15 cellular contexts compared by ENCODE assay signal in the genomic region with DNA sequence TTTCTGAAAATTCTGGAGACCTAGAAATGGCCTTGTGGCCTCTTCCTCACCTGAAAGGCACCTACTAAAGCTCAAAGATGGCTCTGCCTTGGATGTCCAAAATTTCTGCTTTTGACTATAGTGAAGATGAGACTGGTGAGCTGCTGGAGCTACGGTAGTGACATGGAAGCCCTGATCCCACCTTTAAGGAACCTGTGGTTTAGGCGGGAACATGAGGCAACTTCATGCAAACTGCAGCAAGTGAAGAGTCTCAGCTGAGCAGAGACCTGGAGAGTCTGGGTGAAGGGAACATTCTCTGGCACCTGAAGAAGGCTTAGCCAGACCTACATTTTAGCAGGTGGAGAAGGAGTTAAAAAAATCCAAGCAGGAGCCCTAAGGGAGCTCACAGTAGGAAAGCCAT. TPM values are rescaled to one million over a fixed set of nuclear protein-coding genes. Genes with fewer than 3 reads are reported as not detected.
DNase-seq lines count a peak whose midpoint lies in the region; ATAC-seq, FAIRE-seq and TF ChIP-seq lines count a peak whose summit lies in the region.
"Had no signal": no experiment of that assay in that cellular context is flagged by ENCODE, and none has a peak within 500 bp of the region (broad histone marks: within the 10 kb centered on the region; RNA-seq: fewer than 3 reads in every experiment).

No MANE protein-coding gene starts in this region.

- H3K79me2 ChIP-seq in HepG2 (ENCODE audit: insufficient read depth, low read length): no peaks in the 10 kb centered on the region

- WGBS in HepG2 (ENCODE audit: low lambda C conversion rate): 92% methylated on average over 2 of the region's 2 CpGs
- 88% methylated on average over 1 of the region's 2 CpGs for WGBS in right lobe of liver (ENCODE audit: insufficient coverage, low coverage, low lambda C conversion rate, missing lambda C conversion rate)

- H3K4me3 Mint-ChIP-seq in T-cell: no peak overlapping the region
- no peak overlapping the region for H3K4me3 Mint-ChIP-seq in mesothelial cell of epicardium
- H3K4me3 Mint-ChIP-seq in activated T-helper 2 cell treated with anti-CD3 and anti-CD28 coated beads, Interferon-gamma antibody, Interleukin-2, Interleukin-4, amounts not matched to agents 10 μg/mL and 5 μg/mL and 100 μg/mL, durations not matched to agents 14 hours and 24 hours and 36 hours (ENCODE audit: low read depth): no peak overlapping the region
- H3K4me3 Mint-ChIP-seq: B cell; CD8-positive, alpha-beta T cell had no signal

- no peaks in the 10 kb centered on the region for H3K27me3 ChIP-seq in HepG2 (ENCODE audit: control insufficient read depth in 1 of 2, insufficient read depth in 2 of 2, low read length in 2 of 2)
- H3K27me3 ChIP-seq in right lobe of liver: no peaks in the 10 kb centered on the region

- no peak for TF ChIP-seq RAD21 in HepG2 (CRISPR knock-in tag; IDR thresholded peaks at IDR 0.05)

- TF ChIP-seq POLR2A in HepG2 (IDR thresholded peaks at IDR 0.05; ENCODE audit: insufficient read depth in 1 of 2, low read depth in 2 of 2, low read length in 2 of 2): no peak
- no peak for TF ChIP-seq POLR2A in right lobe of liver (IDR thresholded peaks at IDR 0.05)

- TF ChIP-seq CTCF in HepG2 (CRISPR knock-in tag; IDR thresholded peaks at IDR 0.05) (no peak), right lobe of liver (IDR thresholded peaks at IDR 0.05) (no peak), mesothelial cell of epicardium (IDR thresholded peaks at IDR 0.05; ENCODE audit: unreplicated experiment) (no peak)

- no peak overlapping the region for H3K4me2 ChIP-seq in HepG2 (ENCODE audit: low read depth, low read length)

- H2AFZ ChIP-seq in HepG2 (ENCODE audit: low read length): no peak overlapping the region

- H3K27ac Mint-ChIP-seq in T-cell: peak overlapping the region; percentile 2 to 58
- peak overlapping the region; percentile 5 for H3K27ac Mint-ChIP-seq in mesothelial cell of epicardium
- H3K27ac Mint-ChIP-seq in activated T-helper 2 cell treated with anti-CD3 and anti-CD28 coated beads, Interferon-gamma antibody, Interleukin-2, Interleukin-4, amounts not matched to agents 10 μg/mL and 5 μg/mL and 100 μg/mL, durations not matched to agents 14 hours and 24 hours and 36 hours: no peak overlapping the region
- H3K27ac Mint-ChIP-seq: B cell had no signal

- POLR2A ChIA-PET in HepG2 (lab: Yijun Ruan, JAX): no interaction called here
- POLR2A ChIA-PET in T-cell (lab: Charles Lee): no interaction called here

- H3K27me3 Mint-ChIP-seq in T-cell: no peaks in the 10 kb centered on the region
- H3K27me3 Mint-ChIP-seq in mesothelial cell of epicardium (ENCODE audit: low read depth): no peaks in the 10 kb centered on the region
- H3K27me3 Mint-ChIP-seq in activated T-helper 2 cell treated with anti-CD3 and anti-CD28 coated beads, Interferon-gamma antibody, Interleukin-2, Interleukin-4, amounts not matched to agents 10 μg/mL and 5 μg/mL and 100 μg/mL, durations not matched to agents 14 hours and 24 hours and 36 hours (ENCODE audit: low read depth): no peaks in the 10 kb centered on the region
- H3K27me3 Mint-ChIP-seq: B cell had no signal

- CTCF ChIA-PET in HepG2 (lab: Yijun Ruan, JAX; ENCODE audit: low intra/inter-chr PET ratio, low total read pairs) (no interaction called here), T-cell (lab: Charles Lee) (interaction anchor here (0.6 to 0.8 kb wide), 3 partner anchors 189 to 632 kb away, joined by 3 to 4 read pairs (median 3); no protein-coding TSS in a partner anchor)

- no peak for FAIRE-seq in HepG2 (lab: Jason Lieb, UNC)

- peaks cover 18 to 35% of the 10 kb centered on the region in 2 experiments for H3K36me3 ChIP-seq in HepG2 (replicated peaks in 1 of 2; ENCODE audit: control insufficient read depth in 1 of 2, insufficient read depth in 2 of 2, low read length in 2 of 2)
- peaks cover 0 to 26% (median 19%) of the 10 kb centered on the region in 4 donors for H3K36me3 ChIP-seq in right lobe of liver

- H4K20me1 ChIP-seq in HepG2 (ENCODE audit: insufficient read depth, low read length): no peaks in the 10 kb centered on the region

- H3K27ac ChIP-seq in HepG2 (ENCODE audit: extremely low read length, insufficient read depth, low read length): peak overlapping the region; percentile 14
- H3K27ac ChIP-seq in right lobe of liver: no peak overlapping the region

- no peaks in the 10 kb centered on the region for H3K9me3 ChIP-seq in HepG2 (ENCODE audit: low read length)
- H3K9me3 ChIP-seq in right lobe of liver: no peaks in the 10 kb centered on the region

- TF ChIP-seq EP300 in HepG2 (IDR thresholded peaks at IDR 0.05; ENCODE audit: low read depth in 2 of 2, low read length in 2 of 2): no peak
- TF ChIP-seq EP300 in HepG2 (CRISPR knock-in tag; IDR thresholded peaks at IDR 0.05; ENCODE audit: borderline replicate concordance): no peak

- in situ Hi-C loops in HepG2 (cut with HindIII; ENCODE audit: extremely low pct_ligation_motif_present, low pct_unique_long_range_greater_than_20kb): no loop called here

- H3K4me1 ChIP-seq in HepG2 (ENCODE audit: insufficient read depth, low read length) (peaks cover 34% of the 10 kb centered on the region), right lobe of liver (peaks cover 0 to 25% (median 6%) of the 10 kb centered on the region in 4 donors)

- intact Hi-C loops in HepG2 (cut with micrococcal nuclease; ENCODE audit: unreplicated experiment) (loop anchor here (5.0 kb wide), 1 partner anchor 37 kb away; no protein-coding TSS in a partner anchor), right lobe of liver (cut with DNase I) (no loop called here)
- intact Hi-C loops in activated T-helper 2 cell treated with anti-CD3 and anti-CD28 coated beads, Interferon-gamma antibody, Interleukin-2, Interleukin-4, amounts not matched to agents 10 μg/mL and 5 μg/mL and 100 μg/mL, durations not matched to agents 14 hours and 24 hours and 36 hours (cut with micrococcal nuclease): no loop called here

- ATAC-seq in HepG2 (no peak), right lobe of liver (no peak), T-cell (replicated peaks in 1 of 4) (no peak)
- ATAC-seq: CD8-positive, alpha-beta T cell had no signal

- H3K9me3 Mint-ChIP-seq in T-cell (no peaks in the 10 kb centered on the region), mesothelial cell of epicardium (no peaks in the 10 kb centered on the region)
- H3K9me3 Mint-ChIP-seq in activated T-helper 2 cell treated with anti-CD3 and anti-CD28 coated beads, Interferon-gamma antibody, Interleukin-2, Interleukin-4, amounts not matched to agents 10 μg/mL and 5 μg/mL and 100 μg/mL, durations not matched to agents 14 hours and 24 hours and 36 hours: no peaks in the 10 kb centered on the region
- H3K9me3 Mint-ChIP-seq: CD8-positive, alpha-beta T cell had no signal

- BruUV-seq in HepG2 (replicated peaks; lab: Mats Ljungman, UMichigan): no TSS peak

- H3K4me3 ChIP-seq in HepG2 (replicated peaks in 1 of 3; ENCODE audit: insufficient read depth in 1 of 3, low read depth in 2 of 3, low read length in 3 of 3) (no peak overlapping the region), right lobe of liver (no peak overlapping the region)

- DNase-seq in HepG2 (ENCODE audit: low spot score): no peak
- no peak for DNase-seq in right lobe of liver
- no peak for DNase-seq in T-cell
- DNase-seq in mesothelial cell of epicardium (ENCODE audit: low spot score in 2 of 2, unreplicated experiment in 2 of 2): no peak
- DNase-seq in NCI-H146 treated with DMSO at 0.1 percent for 48 hours (lab: John Stamatoyannopoulos, UW; ENCODE audit: unreplicated experiment): no peak
- DNase-seq in activated CD4-positive, CD25-positive, alpha-beta regulatory T cell treated with anti-CD3 and anti-CD28 coated beads, Interleukin-2, amount 50 U/mL, for 72 hours: no peak
- no peak for DNase-seq in activated T-helper 2 cell treated with anti-CD3 and anti-CD28 coated beads, Interferon-gamma antibody, Interleukin-2, Interleukin-4, amounts not matched to agents 10 μg/mL and 5 μg/mL and 100 μg/mL, durations not matched to agents 14 hours and 24 hours and 36 hours (ENCODE audit: low spot score)
- DNase-seq: CD8-positive, alpha-beta T cell; MV-4-11; NCI-H1436; NCI-H2081 treated with DMSO at 0.1 percent for 48 hours; NCI-H2227 treated with DMSO at 0.1 percent for 48 hours; NCI-H526; RPMI8226 had no signal

- no peak overlapping the region for H3K9ac ChIP-seq in HepG2 (ENCODE audit: insufficient read depth, low read depth, low read length)

- H3K4me1 Mint-ChIP-seq in T-cell: peaks cover 7 to 11% (median 7%) of the 10 kb centered on the region in 3 donors
- H3K4me1 Mint-ChIP-seq in mesothelial cell of epicardium: peaks cover 26% of the 10 kb centered on the region
- H3K4me1 Mint-ChIP-seq in activated T-helper 2 cell treated with anti-CD3 and anti-CD28 coated beads, Interferon-gamma antibody, Interleukin-2, Interleukin-4, amounts not matched to agents 10 μg/mL and 5 μg/mL and 100 μg/mL, durations not matched to agents 14 hours and 24 hours and 36 hours (ENCODE audit: low read depth): peaks cover 5% of the 10 kb centered on the region

- H3K36me3 Mint-ChIP-seq in T-cell: peaks cover 18% of the 10 kb centered on the region
- peaks cover 28% of the 10 kb centered on the region for H3K36me3 Mint-ChIP-seq in mesothelial cell of epicardium
- peaks cover 41% of the 10 kb centered on the region for H3K36me3 Mint-ChIP-seq in activated T-helper 2 cell treated with anti-CD3 and anti-CD28 coated beads, Interferon-gamma antibody, Interleukin-2, Interleukin-4, amounts not matched to agents 10 μg/mL and 5 μg/mL and 100 μg/mL, durations not matched to agents 14 hours and 24 hours and 36 hours (ENCODE audit: low read depth)

RNA-seq across cellular contexts. Expression of a gene that starts 40.0 kb away (rescaled TPM):
- total RNA-seq in HepG2 (2016; rRNA removed; fragmentation: Illumina TruSeq; extraction: Trizol) (97.3 and 103 TPM in 2 replicates), right lobe of liver (10 to 100 TPM; 32.8 to 47.6 (median 37.6) TPM), T-cell (10 to 100 TPM; 61.6 to 81.1 (median 71.0) TPM), mesothelial cell of epicardium (85.5 to 91.1 TPM (median 86.8 TPM) in 3 replicates)
- 22.0 and 22.8 TPM in 2 replicates for total RNA-seq in HepG2 (2016; cell fraction: cytosol; rRNA removed; fragmentation: Illumina TruSeq; extraction: Trizol; ENCODE audit: low read depth)
- total RNA-seq in HepG2 (2016; cell fraction: insoluble cytoplasmic fraction; rRNA removed; fragmentation: Illumina TruSeq; extraction: Trizol): 82.8 and 104 TPM in 2 replicates
- total RNA-seq in HepG2 (2016; cell fraction: membrane; rRNA removed; fragmentation: Illumina TruSeq; extraction: Trizol): 51.0 and 56.4 TPM in 2 replicates
- total RNA-seq in HepG2 (2016; cell fraction: nucleus; rRNA removed; fragmentation: Illumina TruSeq; extraction: Trizol): 78.9 and 79.4 TPM in 2 replicates
- 190 and 239 TPM in 2 replicates for polyA plus RNA-seq in HepG2 (2011; rRNA removed)
- polyA plus RNA-seq in HepG2 (2011; cell fraction: cytosol; rRNA removed): 210 and 213 TPM in 2 replicates
- 82.9 and 100 TPM in 2 replicates for polyA plus RNA-seq in HepG2 (2011; cell fraction: nucleus; rRNA removed)
- 89.3 and 114 TPM in 2 replicates for polyA plus RNA-seq in HepG2 (2012)
- 27.3 and 29.3 TPM in 2 replicates for polyA plus RNA-seq in HepG2 (2016; cell fraction: cytosol; fragmentation: Illumina TruSeq; extraction: Trizol; ENCODE audit: low read depth)
- polyA plus RNA-seq in HepG2 (2016; cell fraction: insoluble cytoplasmic fraction; fragmentation: Illumina TruSeq; extraction: Trizol; ENCODE audit: low read depth): 157 and 193 TPM in 2 replicates
- polyA plus RNA-seq in HepG2 (2016; cell fraction: membrane; fragmentation: Illumina TruSeq; extraction: Trizol; ENCODE audit: low read depth): 52.8 and 61.7 TPM in 2 replicates
- 107 and 115 TPM in 2 replicates for polyA plus RNA-seq in HepG2 (2016; cell fraction: nucleus; fragmentation: Illumina TruSeq; extraction: Trizol; ENCODE audit: insufficient read depth, low read depth)
- 108 and 236 TPM in 2 replicates for polyA minus RNA-seq in HepG2 (2011; rRNA and poly(A)+ RNA removed; ENCODE audit: low replicate concordance)
- 74.6 and 85.1 TPM in 2 replicates for polyA minus RNA-seq in HepG2 (2011; cell fraction: cytosol; rRNA and poly(A)+ RNA removed)
- polyA minus RNA-seq in HepG2 (2011; cell fraction: nucleus; rRNA and poly(A)+ RNA removed): 157 and 204 TPM in 2 replicates
- 92.4 and 92.8 TPM in 2 replicates for total RNA-seq in activated T-helper 2 cell treated with anti-CD3 and anti-CD28 coated beads, Interferon-gamma antibody, Interleukin-2, Interleukin-4, amounts not matched to agents 10 μg/mL and 5 μg/mL and 100 μg/mL, durations not matched to agents 14 hours and 24 hours and 36 hours
